In genomic region chr1:201502511-201502857, GRCh38 we compare ENCODE assay signal across 12 cellular contexts. TPM values are rescaled to one million over a fixed set of nuclear protein-coding genes. Genes with fewer than 3 reads are reported as not detected.
DNase-seq lines count a peak whose midpoint lies in the region; ATAC-seq and TF ChIP-seq lines count a peak whose summit lies in the region.
"Had no signal": no experiment of that assay in that cellular context is flagged by ENCODE, and none has a peak within 500 bp of the region (broad histone marks: within the 10 kb centered on the region; RNA-seq: fewer than 3 reads in every experiment).

No MANE protein-coding gene starts in this region.

- 0 out of 7 replicates have a peak overlapping the region, but pooled peaks of 1 of the 3 experiments have one; percentile 20 for H3K27ac Mint-ChIP-seq in H9
- H3K27ac Mint-ChIP-seq in brain = peak overlapping the region in 3 of 5 experiments; percentile 7 to 87 (median 59)
- H3K27ac Mint-ChIP-seq in stimulated activated effector memory CD8-positive, alpha-beta T cell treated with anti-CD3 and anti-CD28 coated beads, Interleukin-12 subunit alpha, Interleukin-12 subunit beta, amount 100 ng/mL, for 72 hours = peak overlapping the region; percentile 43
- H3K27ac Mint-ChIP-seq in stimulated activated memory B cell treated with anti-CD40 and anti-IgM and Interleukin-4, amounts not matched to agents 10 μg/mL and 1 μg/mL and 100 μg/mL, for 72 hours = no peak overlapping the region
- H3K27ac Mint-ChIP-seq: activated CD8-positive, alpha-beta T cell treated with anti-CD3 and anti-CD28 coated beads for 36 hours had no signal

- no peak overlapping the region for H4K91ac ChIP-seq in H9 (ENCODE audit: insufficient read length, low read depth, low read length)

- no peak overlapping the region for H3K23ac ChIP-seq in H9 (ENCODE audit: insufficient read length, low read depth, low read length)

- H3K23me2 ChIP-seq in H9 (ENCODE audit: insufficient read length, low read depth, low read length, poor library complexity, severe bottlenecking) = peaks cover 8% of the 10 kb centered on the region

- no peaks in the 10 kb centered on the region for H3K36me3 Mint-ChIP-seq in H9 (ENCODE audit: insufficient read depth in 1 of 3, low read depth in 3 of 3)
- no peaks in the 10 kb centered on the region for H3K36me3 Mint-ChIP-seq in brain
- H3K36me3 Mint-ChIP-seq in stimulated activated effector memory CD8-positive, alpha-beta T cell treated with anti-CD3 and anti-CD28 coated beads, Interleukin-12 subunit alpha, Interleukin-12 subunit beta, amount 100 ng/mL, for 72 hours = peaks cover 5% of the 10 kb centered on the region
- H3K36me3 Mint-ChIP-seq in stimulated activated memory B cell treated with anti-CD40 and anti-IgM and Interleukin-4, amounts not matched to agents 10 μg/mL and 1 μg/mL and 100 μg/mL, for 72 hours = peaks cover 6% of the 10 kb centered on the region

- H3K4me1 Mint-ChIP-seq in H9 = peaks cover 41 to 58% of the 10 kb centered on the region in 2 experiments
- peaks cover 61% of the 10 kb centered on the region for H3K4me1 Mint-ChIP-seq in brain
- peaks cover 43% of the 10 kb centered on the region for H3K4me1 Mint-ChIP-seq in stimulated activated effector memory CD8-positive, alpha-beta T cell treated with anti-CD3 and anti-CD28 coated beads, Interleukin-12 subunit alpha, Interleukin-12 subunit beta, amount 100 ng/mL, for 72 hours
- H3K4me1 Mint-ChIP-seq in stimulated activated memory B cell treated with anti-CD40 and anti-IgM and Interleukin-4, amounts not matched to agents 10 μg/mL and 1 μg/mL and 100 μg/mL, for 72 hours = peaks cover 37% of the 10 kb centered on the region

- no peak for ATAC-seq in lower lobe of right lung
- no peak for ATAC-seq in stimulated activated effector memory CD8-positive, alpha-beta T cell treated with anti-CD3 and anti-CD28 coated beads, Interleukin-12 subunit alpha, Interleukin-12 subunit beta, amount 100 ng/mL, for 72 hours
- ATAC-seq in stimulated activated memory B cell treated with anti-CD40 and anti-IgM and Interleukin-4, amounts not matched to agents 10 μg/mL and 1 μg/mL and 100 μg/mL, for 72 hours = no peak
- ATAC-seq: activated CD8-positive, alpha-beta T cell treated with anti-CD3 and anti-CD28 coated beads for 36 hours had no signal

- DNase-seq in H9 (no peak), lower lobe of right lung (no peak), hippocampal formation (lab: John Stamatoyannopoulos, UW) (no peak), NCI-H748 (lab: John Stamatoyannopoulos, UW; ENCODE audit: unreplicated experiment) (no peak)
- no peak for DNase-seq in stimulated activated effector memory CD8-positive, alpha-beta T cell treated with anti-CD3 and anti-CD28 coated beads, Interleukin-12 subunit alpha, Interleukin-12 subunit beta, amount 100 ng/mL, for 72 hours (ENCODE audit: low spot score in 2 of 2)
- no peak for DNase-seq in stimulated activated CD4-positive, alpha-beta T cell treated with anti-CD3 and anti-CD28 coated beads, Interleukin-4, amount 100 ng/mL, for 24 hours
- DNase-seq: activated CD8-positive, alpha-beta T cell treated with anti-CD3 and anti-CD28 coated beads for 36 hours; GOT3; MG63 had no signal

- TF ChIP-seq CTCF in H9 (conservative IDR thresholded peaks at IDR 0.05) = no peak
- TF ChIP-seq CTCF in brain (conservative IDR thresholded peaks at IDR 0.05) = no peak
- TF ChIP-seq CTCF in lower lobe of right lung (IDR thresholded peaks at IDR 0.05) = no peak

- H3K4me1 ChIP-seq in H9 (ENCODE audit: insufficient read depth, low read length) (peaks cover 8% of the 10 kb centered on the region), lower lobe of right lung (peaks cover 74% of the 10 kb centered on the region)

- peak overlapping the region; percentile 44; the same call in 1 of the 2 replicates for H3K14ac ChIP-seq in H9 (ENCODE audit: insufficient read depth, low read length)

- H2BK120ac ChIP-seq in H9 (ENCODE audit: low read depth, low read length, poor library complexity, severe bottlenecking) = no peak overlapping the region

- H3T11ph ChIP-seq in H9 (ENCODE audit: low read length) = no peak overlapping the region

- no peak overlapping the region for H2AFZ ChIP-seq in H9 (ENCODE audit: low read length)

- H3K27me3 ChIP-seq in H9 (ENCODE audit: insufficient read depth, low read length) (no peaks in the 10 kb centered on the region; the same call in 1 of the 2 replicates), lower lobe of right lung (ENCODE audit: low read depth) (no peaks in the 10 kb centered on the region)
- H3K27me3 ChIP-seq: MG63 had no signal

- no peak overlapping the region for H3K56ac ChIP-seq in H9 (ENCODE audit: insufficient read length, low read depth, low read length)

- H3K9me3 Mint-ChIP-seq in H9 (no peaks in the 10 kb centered on the region), brain (no peaks in the 10 kb centered on the region)
- no peaks in the 10 kb centered on the region for H3K9me3 Mint-ChIP-seq in stimulated activated effector memory CD8-positive, alpha-beta T cell treated with anti-CD3 and anti-CD28 coated beads, Interleukin-12 subunit alpha, Interleukin-12 subunit beta, amount 100 ng/mL, for 72 hours
- no peaks in the 10 kb centered on the region for H3K9me3 Mint-ChIP-seq in stimulated activated memory B cell treated with anti-CD40 and anti-IgM and Interleukin-4, amounts not matched to agents 10 μg/mL and 1 μg/mL and 100 μg/mL, for 72 hours
- H3K9me3 Mint-ChIP-seq: activated CD8-positive, alpha-beta T cell treated with anti-CD3 and anti-CD28 coated beads for 36 hours had no signal

- H2BK5ac ChIP-seq in H9 (ENCODE audit: insufficient read length, low read length) = no peak overlapping the region

- no peak overlapping the region for H4K5ac ChIP-seq in H9 (ENCODE audit: insufficient read length, low read depth, low read length)

- H2BK20ac ChIP-seq in H9 (ENCODE audit: low read depth, low read length, poor library complexity, severe bottlenecking) = no peak overlapping the region

- peak overlapping the region; percentile 74 for H3K18ac ChIP-seq in H9 (ENCODE audit: insufficient read length, low read depth, low read length)

- H3K79me2 ChIP-seq in H9 (ENCODE audit: insufficient read depth, low read length) = no peaks in the 10 kb centered on the region

- no peak overlapping the region for H2AK5ac ChIP-seq in H9 (ENCODE audit: insufficient read length, low read length)

- peaks cover 2% of the 10 kb centered on the region for H3K27me3 Mint-ChIP-seq in H9 (ENCODE audit: low read depth)
- peaks cover 20% of the 10 kb centered on the region for H3K27me3 Mint-ChIP-seq in brain
- H3K27me3 Mint-ChIP-seq in stimulated activated memory B cell treated with anti-CD40 and anti-IgM and Interleukin-4, amounts not matched to agents 10 μg/mL and 1 μg/mL and 100 μg/mL, for 72 hours = no peaks in the 10 kb centered on the region
- H3K27me3 Mint-ChIP-seq: activated CD8-positive, alpha-beta T cell treated with anti-CD3 and anti-CD28 coated beads for 36 hours had no signal

- H3K36me3 ChIP-seq in lower lobe of right lung = peaks cover 7% of the 10 kb centered on the region

- intact Hi-C loops in lower lobe of right lung (cut with DNase I) = no loop called here

- H3K9ac ChIP-seq in H9 (ENCODE audit: extremely low read depth, insufficient read length, low read length) = no peak overlapping the region

- H3K27ac ChIP-seq in H9 (ENCODE audit: insufficient read length, low read depth, low read length) = no peak overlapping the region
- H3K27ac ChIP-seq in lower lobe of right lung = peak overlapping the region; percentile 97
- H3K27ac ChIP-seq: C4-2B had no signal

- H4K20me1 ChIP-seq in H9 (ENCODE audit: control insufficient read depth, insufficient read depth, insufficient read length) = no peaks in the 10 kb centered on the region

- H3K9me3 ChIP-seq in H9 (ENCODE audit: control insufficient read depth, low read depth, low read length) (no peaks in the 10 kb centered on the region), lower lobe of right lung (no peaks in the 10 kb centered on the region)
- H3K9me3 ChIP-seq: MG63 had no signal

- no peak overlapping the region for H2BK12ac ChIP-seq in H9 (ENCODE audit: insufficient read length, low read depth, low read length)

- no peak overlapping the region for H3K4ac ChIP-seq in H9 (ENCODE audit: low read depth, low read length)

- no peak overlapping the region for H2BK15ac ChIP-seq in H9 (ENCODE audit: low read depth, low read length)

- no CpG with 5 or more reads among the region's 3 CpGs for WGBS in H9 (ENCODE audit: extremely low coverage, insufficient read length, low lambda C conversion rate)

- no peak overlapping the region for H3K4me2 ChIP-seq in H9 (ENCODE audit: insufficient read depth, insufficient read length, low read length)

- no peaks in the 10 kb centered on the region for H3K79me1 ChIP-seq in H9 (ENCODE audit: insufficient read depth, low read depth, low read length, poor library complexity, severe bottlenecking)

- no peak overlapping the region for H3K4me3 ChIP-seq in lower lobe of right lung
- H3K4me3 ChIP-seq: MG63 had no signal

- no peak overlapping the region for H4K8ac ChIP-seq in H9 (replicated peaks; ENCODE audit: insufficient read length, low read depth, low read length)

- H3K4me3 Mint-ChIP-seq in H9 (no peak overlapping the region), brain (peak overlapping the region in 1 of 5 experiments; percentile 33)
- no peak overlapping the region for H3K4me3 Mint-ChIP-seq in stimulated activated effector memory CD8-positive, alpha-beta T cell treated with anti-CD3 and anti-CD28 coated beads, Interleukin-12 subunit alpha, Interleukin-12 subunit beta, amount 100 ng/mL, for 72 hours
- H3K4me3 Mint-ChIP-seq in stimulated activated memory B cell treated with anti-CD40 and anti-IgM and Interleukin-4, amounts not matched to agents 10 μg/mL and 1 μg/mL and 100 μg/mL, for 72 hours = no peak overlapping the region
- H3K4me3 Mint-ChIP-seq: activated CD8-positive, alpha-beta T cell treated with anti-CD3 and anti-CD28 coated beads for 36 hours had no signal

RNA-seq across cellular contexts. Expression of gene CSRP1, which starts 4.4 kb away (rescaled TPM):
- total RNA-seq in H9 (2021) = 0.44 TPM in 2 replicates
- 599 TPM for polyA plus RNA-seq in brain (ENCODE audit: insufficient read depth, low read depth, low replicate concordance)
- total RNA-seq in lower lobe of right lung = 185 TPM

RNA-seq across cellular contexts. Expression of gene PHLDA3, which starts 33.5 kb away (rescaled TPM):
- total RNA-seq in H9 (2021) (53.9 and 55.0 TPM in 2 replicates), lower lobe of right lung (97.1 TPM)
- polyA plus RNA-seq in brain (ENCODE audit: insufficient read depth, low read depth, low replicate concordance) = 29.9 TPM

RNA-seq across cellular contexts. Expression of gene NAV1, which starts 36.4 kb away (rescaled TPM):
- total RNA-seq in H9 (2021) (20.5 and 21.6 TPM in 2 replicates), lower lobe of right lung (24.5 TPM)
- 55.4 TPM for polyA plus RNA-seq in brain (ENCODE audit: insufficient read depth, low read depth, low replicate concordance)

Comparison
In these comparisons a context has a peak if more than half of its experiments do, and no peak if none do; other contexts are left out.
1. RNA of gene CSRP1, which starts 4.4 kb away (total RNA-seq): 185 TPM in lower lobe of right lung (single experiment); 0.44 TPM in H9; every median in the first group is over 100 times any median in the second.